ENCODE assay signal across 9 cellular contexts in genomic region chr18:62584241-62585120, GRCh38.
DNase-seq lines count a peak whose midpoint lies in the region; ATAC-seq lines count a peak whose summit lies in the region.
"Had no signal": no experiment of that assay in that cellular context is flagged by ENCODE, and none has a peak within 500 bp of the region (broad histone marks: within the 10 kb centered on the region; RNA-seq: fewer than 3 reads in every experiment).

No MANE protein-coding gene starts in this region.

- ATAC-seq in GM19372 (IDR thresholded peaks at IDR 0.05; ENCODE audit: low read depth, unreplicated experiment), result peak; percentile 87
- peak; percentile 86 for ATAC-seq in HG03521 (IDR thresholded peaks at IDR 0.05; ENCODE audit: unreplicated experiment)

- no peaks in the 10 kb centered on the region for H3K36me3 ChIP-seq in CD4-positive, alpha-beta memory T cell (ENCODE audit: insufficient read depth, low read length)
- peaks cover 5% of the 10 kb centered on the region for H3K36me3 ChIP-seq in effector memory CD4-positive, alpha-beta T cell (ENCODE audit: control insufficient read depth, insufficient read depth, low read length)
- H3K36me3 ChIP-seq in mesenchymal stem cell (ENCODE audit: control insufficient read depth in 1 of 2, insufficient read depth in 2 of 2, low read depth in 1 of 2, low read length in 2 of 2), result peaks cover 5 to 22% of the 10 kb centered on the region in 2 experiments

- H3K9me3 ChIP-seq in CD4-positive, alpha-beta memory T cell (ENCODE audit: control insufficient read depth in 1 of 2, low read length in 2 of 2), result no peaks in the 10 kb centered on the region
- no peaks in the 10 kb centered on the region for H3K9me3 ChIP-seq in effector memory CD4-positive, alpha-beta T cell (ENCODE audit: control insufficient read depth, low read length)
- H3K9me3 ChIP-seq in mesenchymal stem cell (ENCODE audit: control insufficient read depth, low read length), result no peaks in the 10 kb centered on the region

- peak overlapping the region; percentile 60 for H3K9ac ChIP-seq in mesenchymal stem cell (ENCODE audit: low read length)

- H2BK12ac ChIP-seq in mesenchymal stem cell (ENCODE audit: low read length in 2 of 2), result peak overlapping the region in 1 of 2 experiments; percentile 29

- peaks cover 20 to 38% (median 31%) of the 10 kb centered on the region in 4 donors for H3K4me1 Mint-ChIP-seq in CD4-positive, alpha-beta memory T cell

- H3K14ac ChIP-seq in mesenchymal stem cell (ENCODE audit: low read length in 2 of 2), result peak overlapping the region in 1 of 2 experiments; percentile 21

- H3K4me1 ChIP-seq in CD4-positive, alpha-beta memory T cell (ENCODE audit: insufficient read depth, low read length), result peaks cover 27% of the 10 kb centered on the region
- peaks cover 18% of the 10 kb centered on the region for H3K4me1 ChIP-seq in effector memory CD4-positive, alpha-beta T cell (ENCODE audit: control insufficient read depth, insufficient read depth, low read length, poor library complexity, severe bottlenecking)
- peaks cover 9% of the 10 kb centered on the region for H3K4me1 ChIP-seq in mesenchymal stem cell (ENCODE audit: control insufficient read depth, insufficient read depth, low read depth, low read length)

- peak overlapping the region; percentile 68 for H3K4me2 ChIP-seq in mesenchymal stem cell (ENCODE audit: low read length, poor library complexity, severe bottlenecking)

- H2BK120ac ChIP-seq in mesenchymal stem cell (ENCODE audit: low read depth, low read length), result no peak overlapping the region

- intact Hi-C loops in CD4-positive, alpha-beta memory T cell (cut with micrococcal nuclease), result loop anchor here (1.0 to 2.0 kb wide), 5 partner anchors 58 to 401 kb away; partner anchors contain the start of gene TNFRSF11A

- H3K4me3 Mint-ChIP-seq in CD4-positive, alpha-beta memory T cell, result peak overlapping the region; percentile 1 to 73 (median 36)

- peaks cover 6 to 11% of the 10 kb centered on the region in 2 donors for H3K36me3 Mint-ChIP-seq in CD4-positive, alpha-beta memory T cell

- no peaks in the 10 kb centered on the region for H3K27me3 Mint-ChIP-seq in CD4-positive, alpha-beta memory T cell

- peak; percentile 81 to 88 (median 83) for DNase-seq in CD4-positive, alpha-beta memory T cell
- DNase-seq in NCI-H774 (lab: John Stamatoyannopoulos, UW) (peak; percentile 56), mesenchymal stem cell (peak; percentile 88)
- peak; percentile 51 to 63 for DNase-seq in activated CD8-positive, alpha-beta memory T cell treated with anti-CD3 and anti-CD28 coated beads for 1 hour (ENCODE audit: extremely low read depth in 1 of 2, low read depth in 1 of 2)
- peak; percentile 66 to 77 (median 69) for DNase-seq in effector memory CD4-positive, alpha-beta T cell
- DNase-seq in stimulated activated CD8-positive, alpha-beta memory T cell treated with anti-CD3 and anti-CD28 coated beads, Interleukin-15, amount 100 ng/mL, for 4 hours (ENCODE audit: low read depth in 2 of 2), result peak; percentile 50 to 67

- peak overlapping the region; percentile 55 for H4K8ac ChIP-seq in mesenchymal stem cell (ENCODE audit: low read length)

- peak overlapping the region; percentile 55 for H2AK5ac ChIP-seq in mesenchymal stem cell (ENCODE audit: low read length, severe bottlenecking)

- CTCF ChIA-PET in CD4-positive, alpha-beta memory T cell (lab: Charles Lee; ENCODE audit: partially characterized antibody), result interaction anchor here (0.7 to 3.2 kb wide), 30 partner anchors 10 to 855 kb away, joined by 3 to 23 read pairs (median 4); partner anchors contain the start of gene ZCCHC2

- peaks cover 5% of the 10 kb centered on the region for H3K79me1 ChIP-seq in mesenchymal stem cell (replicated peaks; ENCODE audit: low read length, poor library complexity, severe bottlenecking)

- H3K18ac ChIP-seq in mesenchymal stem cell (ENCODE audit: low read depth in 1 of 2, low read length in 2 of 2), result peak overlapping the region in 1 of 2 experiments; percentile 4

- no peaks in the 10 kb centered on the region for H3K9me3 Mint-ChIP-seq in CD4-positive, alpha-beta memory T cell

- no peak overlapping the region for H3K4me3 ChIP-seq in CD4-positive, alpha-beta memory T cell (ENCODE audit: low read length in 2 of 2)
- no peak overlapping the region for H3K4me3 ChIP-seq in effector memory CD4-positive, alpha-beta T cell (ENCODE audit: insufficient read depth, low read depth, low read length, poor library complexity, severe bottlenecking)
- peak overlapping the region in 1 of 2 experiments; percentile 46 for H3K4me3 ChIP-seq in mesenchymal stem cell (ENCODE audit: insufficient read depth in 1 of 2, low read depth in 1 of 2, low read length in 2 of 2)
- H3K4me3 ChIP-seq: skin epidermis had no signal

- H4K91ac ChIP-seq in mesenchymal stem cell (ENCODE audit: low read length), result no peak overlapping the region

- POLR2A ChIA-PET in CD4-positive, alpha-beta memory T cell (lab: Charles Lee; ENCODE audit: partially characterized antibody), result interaction anchor here (0.6 to 2.5 kb wide), 7 partner anchors 32 to 381 kb away, joined by 3 to 9 read pairs (median 4); partner anchors contain the start of gene ZCCHC2

- no peak overlapping the region for H3K27ac ChIP-seq in CD4-positive, alpha-beta memory T cell (ENCODE audit: low read depth, low read length)
- H3K27ac ChIP-seq in effector memory CD4-positive, alpha-beta T cell (ENCODE audit: insufficient read depth, low read length, poor library complexity, severe bottlenecking), result no peak overlapping the region
- H3K27ac ChIP-seq in mesenchymal stem cell (ENCODE audit: low read length, poor library complexity, severe bottlenecking), result no peak overlapping the region

- peak overlapping the region; percentile 54 for H2BK15ac ChIP-seq in mesenchymal stem cell (ENCODE audit: low read depth, poor library complexity, severe bottlenecking)

- H2AFZ ChIP-seq in mesenchymal stem cell (ENCODE audit: low read depth, low read length), result peak overlapping the region; percentile 66

- H3K4ac ChIP-seq in mesenchymal stem cell (ENCODE audit: low read depth in 1 of 2, low read length in 2 of 2), result no peak overlapping the region

- peak overlapping the region; percentile 33 to 93 (median 48) for H3K27ac Mint-ChIP-seq in CD4-positive, alpha-beta memory T cell

- 39% methylated on average over 22 of the region's 23 CpGs for WGBS in mesenchymal stem cell

- H2BK5ac ChIP-seq in mesenchymal stem cell (ENCODE audit: low read depth, low read length, poor library complexity, severe bottlenecking), result no peak overlapping the region

- H3K27me3 ChIP-seq in CD4-positive, alpha-beta memory T cell (ENCODE audit: insufficient read depth, low read length), result no peaks in the 10 kb centered on the region
- H3K27me3 ChIP-seq in effector memory CD4-positive, alpha-beta T cell (replicated peaks; ENCODE audit: control insufficient read depth, insufficient read depth, low read length, poor library complexity, severe bottlenecking), result no peaks in the 10 kb centered on the region
- no peaks in the 10 kb centered on the region for H3K27me3 ChIP-seq in mesenchymal stem cell (ENCODE audit: control insufficient read depth in 1 of 2, insufficient read depth in 1 of 2, low read length in 2 of 2)

- H3K23ac ChIP-seq in mesenchymal stem cell (ENCODE audit: low read length in 2 of 2), result no peak overlapping the region
